In the genomic region with DNA sequence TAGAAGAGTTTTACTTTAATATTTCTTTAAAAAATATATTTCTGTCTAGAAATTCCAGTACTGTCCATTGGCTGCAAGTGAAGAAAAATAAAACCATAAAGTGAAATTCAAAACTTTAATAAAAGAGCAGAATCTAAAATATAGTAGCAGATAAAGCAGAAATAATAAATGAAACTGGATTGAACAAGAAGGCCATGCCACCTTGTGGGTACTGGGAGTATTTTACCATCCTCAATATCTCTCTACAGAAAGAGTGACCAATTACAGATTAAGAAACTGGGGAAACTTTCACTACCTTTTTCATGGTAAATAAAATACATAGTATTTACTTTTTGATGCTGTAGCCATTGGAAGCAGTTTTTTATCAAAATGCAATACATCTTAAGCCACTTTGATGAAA, we compare ENCODE assay signal across 8 cellular contexts.
DNase-seq lines count a peak whose midpoint lies in the region; ATAC-seq and TF ChIP-seq lines count a peak whose summit lies in the region.

No MANE protein-coding gene starts in this region.

- H3K4me1 Mint-ChIP-seq in CD4-positive, alpha-beta memory T cell, result no peaks in the 10 kb centered on the region

- H3K4me3 ChIP-seq in testis, result no peak overlapping the region
- H3K4me3 ChIP-seq in CD4-positive, alpha-beta memory T cell (ENCODE audit: low read length in 2 of 2), result no peak overlapping the region

- no peak overlapping the region for H3K4me3 Mint-ChIP-seq in CD4-positive, alpha-beta memory T cell

- no peaks in the 10 kb centered on the region for H3K36me3 ChIP-seq in testis (ENCODE audit: low read depth, missing control alignments)
- H3K36me3 ChIP-seq in CD4-positive, alpha-beta memory T cell (ENCODE audit: insufficient read depth, low read length), result no peaks in the 10 kb centered on the region

- no peak for TF ChIP-seq POLR2A in erythroblast (IDR thresholded peaks at IDR 0.05; ENCODE audit: low read length)
- TF ChIP-seq POLR2A in testis (IDR thresholded peaks at IDR 0.05), result no peak

- no peaks in the 10 kb centered on the region for H3K9me3 Mint-ChIP-seq in CD4-positive, alpha-beta memory T cell

- H3K4me1 ChIP-seq in testis, result no peaks in the 10 kb centered on the region
- no peaks in the 10 kb centered on the region for H3K4me1 ChIP-seq in CD4-positive, alpha-beta memory T cell (ENCODE audit: insufficient read depth, low read length)

- no peaks in the 10 kb centered on the region for H3K27me3 ChIP-seq in testis
- no peaks in the 10 kb centered on the region for H3K27me3 ChIP-seq in CD4-positive, alpha-beta memory T cell (ENCODE audit: insufficient read depth, low read length)

- H3K36me3 Mint-ChIP-seq in CD4-positive, alpha-beta memory T cell, result no peaks in the 10 kb centered on the region

- DNase-seq in Ammon's horn (ENCODE audit: low spot score), result peak; percentile 43
- DNase-seq in NCI-H82 treated with DMSO at 0.1 percent for 48 hours (lab: John Stamatoyannopoulos, UW; ENCODE audit: unreplicated experiment), result peak; percentile 5
- peak; percentile 8 to 24 for DNase-seq in erythroblast (lab: John Stamatoyannopoulos, UW)
- no peak for DNase-seq in testis
- DNase-seq in activated gamma-delta T cell treated with Interleukin-2 at 50 U/mL for 16 hours, result no peak
- DNase-seq in CD4-positive, alpha-beta memory T cell, result no peak
- no peak for DNase-seq in activated T-cell treated with anti-CD3 and anti-CD28 coated beads, Interleukin-2, amount 50 U/mL, for 1 hour

- intact Hi-C loops in testis (cut with DNase I; ENCODE audit: low total_unique reads), result no loop called here
- intact Hi-C loops in CD4-positive, alpha-beta memory T cell (cut with micrococcal nuclease), result no loop called here

- peaks cover 0 to 2% of the 10 kb centered on the region in 2 donors for H3K27me3 Mint-ChIP-seq in CD4-positive, alpha-beta memory T cell

- no peaks in the 10 kb centered on the region for H3K9me3 ChIP-seq in testis
- H3K9me3 ChIP-seq in CD4-positive, alpha-beta memory T cell (ENCODE audit: control insufficient read depth in 1 of 2, low read length in 2 of 2), result no peaks in the 10 kb centered on the region

- H3K27ac ChIP-seq in testis, result no peak overlapping the region
- no peak overlapping the region for H3K27ac ChIP-seq in CD4-positive, alpha-beta memory T cell (ENCODE audit: low read depth, low read length)

- TF ChIP-seq CTCF in testis (IDR thresholded peaks at IDR 0.05), result peak; percentile 26 to 52 (median 31)

- peak; percentile 57 for ATAC-seq in GM21360 (IDR thresholded peaks at IDR 0.05; ENCODE audit: unreplicated experiment)

- CTCF ChIA-PET in CD4-positive, alpha-beta memory T cell (lab: Charles Lee; ENCODE audit: partially characterized antibody), result no interaction called here

- POLR2A ChIA-PET in CD4-positive, alpha-beta memory T cell (lab: Charles Lee; ENCODE audit: partially characterized antibody), result no interaction called here

- H3K27ac Mint-ChIP-seq in CD4-positive, alpha-beta memory T cell, result no peak overlapping the region

Comparison
In these comparisons a context has a peak if more than half of its experiments do, and no peak if none do; other contexts are left out.
1. DNase-seq: peak in Ammon's horn (single experiment), NCI-H82 treated with DMSO at 0.1 percent for 48 hours (single experiment) and erythroblast (2 of 2); none in testis (single experiment), activated gamma-delta T cell treated with Interleukin-2 at 50 U/mL for 16 hours (single experiment), CD4-positive, alpha-beta memory T cell (0 of 5) and activated T-cell treated with anti-CD3 and anti-CD28 coated beads, Interleukin-2, amount 50 U/mL, for 1 hour (single experiment).